ENCODE assay signal across 24 cellular contexts in the genomic region with DNA sequence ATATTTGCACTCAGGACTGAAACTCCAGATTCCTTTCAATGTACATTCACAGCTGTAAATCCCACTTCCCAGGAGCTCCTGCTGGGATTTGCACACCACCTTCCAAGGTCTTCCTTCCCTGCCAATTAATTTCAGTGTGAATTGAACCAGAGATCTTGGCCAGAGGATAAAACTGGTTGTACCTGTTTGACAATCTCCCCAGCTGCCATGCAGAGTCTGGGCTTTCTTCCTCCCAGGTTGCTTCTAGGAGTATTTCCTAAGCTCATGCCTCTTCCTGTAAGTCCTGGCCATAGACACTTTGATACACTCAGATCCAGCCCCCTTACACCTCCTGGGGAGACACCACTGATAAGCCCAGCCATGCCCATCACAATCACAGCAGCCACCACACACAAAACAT. TPM values are rescaled to one million over a fixed set of nuclear protein-coding genes. Genes with fewer than 3 reads are reported as not detected.
A peak's percentile ranks its signal among the peaks of the same experiment; 100 is the strongest.
DNase-seq lines count a peak whose midpoint lies in the region; ATAC-seq, FAIRE-seq and TF ChIP-seq lines count a peak whose summit lies in the region.
"Had no signal": no experiment of that assay in that cellular context is flagged by ENCODE, and none has a peak within 500 bp of the region (broad histone marks: within the 10 kb centered on the region; RNA-seq: fewer than 3 reads in every experiment).

No MANE protein-coding gene starts in this region.

- dilution Hi-C loops in mammary epithelial cell (cut with HindIII; ENCODE audit: low sequenced_read_pairs), result no loop called here

- H3K4me2 ChIP-seq in mammary epithelial cell (ENCODE audit: insufficient read depth, low read depth, low read length), result no peak overlapping the region

- ATAC-seq in activated CD4-positive, CD25-positive, alpha-beta regulatory T cell treated with anti-CD3 and anti-CD28 coated beads, Interleukin-2, amount 50 U/mL, for 24 hours, result no peak
- ATAC-seq: activated T-cell treated with anti-CD3 and anti-CD28 coated beads, Interleukin-2, amount 50 U/mL, for 4 hours; gastrocnemius medialis; GM12878; Panc1 had no signal

- POLR2A ChIA-PET in MCF 10A (lab: Yijun Ruan, JAX), result interaction anchor here (0.7 to 1.4 kb wide), 3 partner anchors 8 to 165 kb away, joined by 3 to 4 read pairs (median 3); no protein-coding TSS in a partner anchor

- no peak overlapping the region for H2AFZ ChIP-seq in mammary epithelial cell (ENCODE audit: low read depth, low read length)

- H4K20me1 ChIP-seq in mammary epithelial cell (ENCODE audit: insufficient read depth, low read length), result no peaks in the 10 kb centered on the region

- H3K9me3 Mint-ChIP-seq in MCF 10A (ENCODE audit: unreplicated experiment) (no peaks in the 10 kb centered on the region), nephron (no peaks in the 10 kb centered on the region)
- H3K9me3 Mint-ChIP-seq: activated T-cell treated with anti-CD3 and anti-CD28 coated beads, Interleukin-2, amount 50 U/mL, for 4 hours; neural crest cell had no signal

- H3K4me3 Mint-ChIP-seq in MCF 10A (ENCODE audit: unreplicated experiment) (no peak overlapping the region), nephron (no peak overlapping the region)
- H3K4me3 Mint-ChIP-seq: activated T-cell treated with anti-CD3 and anti-CD28 coated beads, Interleukin-2, amount 50 U/mL, for 4 hours; immature natural killer cell; neural crest cell had no signal

- no peak for TF ChIP-seq EP300 in esophagus muscularis mucosa (IDR thresholded peaks at IDR 0.05)

- H3K9ac ChIP-seq in mammary epithelial cell (ENCODE audit: insufficient read depth, low read length), result no peak overlapping the region

- intact Hi-C loops in MCF 10A (cut with micrococcal nuclease) (no loop called here), mammary epithelial cell (cut with micrococcal nuclease) (no loop called here), esophagus muscularis mucosa (cut with DNase I) (no loop called here)

- no peaks in the 10 kb centered on the region for H3K79me2 ChIP-seq in mammary epithelial cell (ENCODE audit: insufficient read depth, low read length)

- BruUV-seq in MCF 10A (replicated peaks; lab: Mats Ljungman, UMichigan) (no TSS peak), mammary epithelial cell (replicated peaks; lab: Mats Ljungman, UMichigan) (no TSS peak)

- H3K27me3 Mint-ChIP-seq in MCF 10A (ENCODE audit: insufficient read depth, unreplicated experiment) (no peaks in the 10 kb centered on the region), nephron (ENCODE audit: low read depth) (peaks cover 55% of the 10 kb centered on the region)

- CTCF ChIA-PET in MCF 10A (lab: Yijun Ruan, JAX), result interaction anchor here (0.6 to 1.6 kb wide), 3 partner anchors 12 to 385 kb away, joined by 4 to 5 read pairs (median 4); no protein-coding TSS in a partner anchor
- CTCF ChIA-PET in mammary epithelial cell (lab: Charles Lee; ENCODE audit: low non-redundant PET), result interaction anchor here (0.6 kb wide), 1 partner anchor 69 kb away, joined by 3 read pairs; no protein-coding TSS in a partner anchor

- DNase-seq in T47D (ENCODE audit: low read depth in 1 of 2, low spot score in 1 of 2), result peak; percentile 56 to 86
- DNase-seq in MCF 10A (ENCODE audit: unreplicated experiment), result no peak
- DNase-seq in mammary epithelial cell, result peak; percentile 11
- no peak for DNase-seq in esophagus muscularis mucosa (ENCODE audit: extremely low spot score)
- no peak for DNase-seq in DMS 273 (lab: John Stamatoyannopoulos, UW; ENCODE audit: unreplicated experiment)
- DNase-seq in H54 (ENCODE audit: insufficient read length, low spot score), result no peak
- DNase-seq: ACHN; activated CD4-positive, alpha-beta T cell treated with anti-CD3 and anti-CD28 coated beads for 4 hours; activated T-cell treated with anti-CD3 and anti-CD28 coated beads, Interleukin-2, amount 50 U/mL, for 4 hours; DND-41; effector CD8-positive, alpha-beta T cell; esophagus squamous epithelium; gastrocnemius medialis; H7; hippocampal formation; immature natural killer cell; Karpas-422; NCI-H2081 had no signal

- FAIRE-seq in H54 (lab: Jason Lieb, UNC), result no peak
- FAIRE-seq: colon, GM12878 had no signal

- in situ Hi-C loops in T47D (cut with HindIII; ENCODE audit: low pct_unique_long_range_greater_than_20kb, low sequenced_read_pairs) (no loop called here), mammary epithelial cell (cut with MboI; ENCODE audit: low sequenced_read_pairs in 2 of 2) (no loop called here)

- peaks cover 3% of the 10 kb centered on the region for H3K27me3 ChIP-seq in mammary epithelial cell (ENCODE audit: insufficient read depth, low read length)
- peaks cover 0 to 16% (median 0%) of the 10 kb centered on the region in 4 donors for H3K27me3 ChIP-seq in esophagus muscularis mucosa
- H3K27me3 ChIP-seq: esophagus squamous epithelium, gastrocnemius medialis had no signal

- no peak overlapping the region for H3K4me3 ChIP-seq in mammary epithelial cell (replicated peaks in 1 of 3; ENCODE audit: insufficient read depth in 1 of 3, low read depth in 2 of 3, low read length in 3 of 3)
- H3K4me3 ChIP-seq in esophagus muscularis mucosa, result no peak overlapping the region
- H3K4me3 ChIP-seq: esophagus squamous epithelium, gastrocnemius medialis, GM12878 had no signal

- H3K36me3 Mint-ChIP-seq in MCF 10A (ENCODE audit: insufficient read depth, unreplicated experiment) (no peaks in the 10 kb centered on the region), nephron (ENCODE audit: low read depth) (no peaks in the 10 kb centered on the region)
- H3K36me3 Mint-ChIP-seq: immature natural killer cell had no signal

- H3K4me1 Mint-ChIP-seq in MCF 10A (ENCODE audit: insufficient read depth, unreplicated experiment), result peaks cover 5% of the 10 kb centered on the region
- peaks cover 5% of the 10 kb centered on the region for H3K4me1 Mint-ChIP-seq in nephron
- H3K4me1 Mint-ChIP-seq: immature natural killer cell, neural crest cell had no signal

- TF ChIP-seq POLR2A in esophagus muscularis mucosa (IDR thresholded peaks at IDR 0.05; ENCODE audit: low read depth) (no peak), H54 (IDR thresholded peaks at IDR 0.05; ENCODE audit: low read depth, low read length) (no peak)

- TF ChIP-seq CTCF in MCF 10A (IDR thresholded peaks at IDR 0.05; ENCODE audit: unreplicated experiment) (no peak), mammary epithelial cell (conservative IDR thresholded peaks at IDR 0.05 in 1 of 2, IDR thresholded peaks at IDR 0.05 in 1 of 2; ENCODE audit: extremely low read depth in 1 of 2, insufficient read depth in 1 of 2, low read depth in 1 of 2, low read length in 2 of 2) (no peak), nephron (IDR thresholded peaks at IDR 0.05; ENCODE audit: unreplicated experiment in 3 of 3) (no peak), esophagus muscularis mucosa (IDR thresholded peaks at IDR 0.05) (no peak)

- H3K9me3 ChIP-seq in mammary epithelial cell (replicated peaks; ENCODE audit: insufficient read depth, low read length), result no peaks in the 10 kb centered on the region
- H3K9me3 ChIP-seq in esophagus muscularis mucosa, result no peaks in the 10 kb centered on the region
- H3K9me3 ChIP-seq: esophagus squamous epithelium, gastrocnemius medialis had no signal

- H3K4me1 ChIP-seq in mammary epithelial cell (ENCODE audit: insufficient read depth, low read length) (no peaks in the 10 kb centered on the region), esophagus muscularis mucosa (no peaks in the 10 kb centered on the region)

- H3K27ac ChIP-seq in mammary epithelial cell (ENCODE audit: insufficient read depth, low read depth, low read length) (no peak overlapping the region), esophagus muscularis mucosa (replicated peaks in 1 of 4) (no peak overlapping the region)
- H3K27ac ChIP-seq: esophagus squamous epithelium, gastrocnemius medialis had no signal

- H3K36me3 ChIP-seq in mammary epithelial cell (ENCODE audit: insufficient read depth, low read length) (no peaks in the 10 kb centered on the region), esophagus muscularis mucosa (no peaks in the 10 kb centered on the region)
- H3K36me3 ChIP-seq: esophagus squamous epithelium, gastrocnemius medialis had no signal

- H3K27ac Mint-ChIP-seq in MCF 10A (ENCODE audit: low read depth, unreplicated experiment) (no peak overlapping the region), nephron (peak overlapping the region in 2 of 3 experiments; percentile 21 to 63)
- H3K27ac Mint-ChIP-seq: immature natural killer cell had no signal

RNA-seq across cellular contexts. Expression of gene MAFB, which starts 15.6 kb away (rescaled TPM):
- total RNA-seq in MCF 10A (2022) (15.9 and 19.7 TPM in 2 replicates), mammary epithelial cell (1 to 10 TPM in 1 of 2 donors, under 1 TPM in 1; 0.47 to 6.5 TPM), esophagus muscularis mucosa (10 to 100 TPM; 34.6 to 77.5 (median 37.3) TPM)
- 0.16 TPM for polyA plus RNA-seq in mammary epithelial cell
- polyA minus RNA-seq in mammary epithelial cell, result not detected
- total RNA-seq: GM12878 had no signal

Comparison
In these comparisons a context has a peak if more than half of its experiments do, and no peak if none do; other contexts are left out.
1. DNase-seq: peak in T47D (2 of 2) and mammary epithelial cell (single experiment); none in MCF 10A (single experiment), esophagus muscularis mucosa (single experiment), DMS 273 (single experiment) and H54 (single experiment).